In the genomic region with DNA sequence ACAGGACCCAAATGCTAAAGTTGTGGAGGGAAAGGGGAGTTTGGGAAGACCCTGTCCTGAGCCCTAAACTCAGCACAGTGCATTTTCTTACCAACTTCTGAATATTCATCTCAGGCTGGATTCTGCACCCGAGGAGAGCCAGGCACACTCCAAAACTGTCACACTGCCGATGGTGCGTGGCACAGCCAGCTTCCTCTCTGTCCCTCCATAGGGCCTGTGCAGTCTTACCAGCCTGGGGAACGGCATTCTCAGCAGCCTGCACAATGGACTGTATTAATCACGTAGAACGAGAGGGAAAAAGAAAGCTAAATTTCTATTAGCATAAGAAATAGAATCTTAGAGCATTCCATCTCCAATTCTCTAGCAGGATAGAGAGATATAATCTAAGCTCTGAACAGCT, we compare ENCODE assay signal across 24 cellular contexts.
DNase-seq lines count a peak whose midpoint lies in the region; ATAC-seq and TF ChIP-seq lines count a peak whose summit lies in the region.
"Had no signal": no experiment of that assay in that cellular context is flagged by ENCODE, and none has a peak within 500 bp of the region (broad histone marks: within the 10 kb centered on the region; RNA-seq: fewer than 3 reads in every experiment).

No MANE protein-coding gene starts in this region.

- H3K27ac ChIP-seq in skeletal muscle tissue (ENCODE audit: low read depth, low read length), result peak overlapping the region; percentile 57
- H3K27ac ChIP-seq: RWPE1, SK-N-MC had no signal

- no peaks in the 10 kb centered on the region for H3K9me3 Mint-ChIP-seq in brain
- H3K9me3 Mint-ChIP-seq in nephron, result no peaks in the 10 kb centered on the region
- H3K9me3 Mint-ChIP-seq: CD4-positive, alpha-beta memory T cell had no signal

- no peak for ATAC-seq in HG02884 (IDR thresholded peaks at IDR 0.05; ENCODE audit: unreplicated experiment)
- ATAC-seq: HepG2, Panc1 had no signal

- H3K4me1 Mint-ChIP-seq in brain (peaks cover 85% of the 10 kb centered on the region), nephron (peaks cover 27% of the 10 kb centered on the region)
- H3K4me1 Mint-ChIP-seq: CD4-positive, alpha-beta memory T cell had no signal

- peaks cover 36% of the 10 kb centered on the region for H3K36me3 Mint-ChIP-seq in brain
- H3K36me3 Mint-ChIP-seq in nephron (ENCODE audit: low read depth), result peaks cover 27% of the 10 kb centered on the region

- H3K9me3 ChIP-seq in HAP-1 (no peaks in the 10 kb centered on the region), skeletal muscle tissue (ENCODE audit: control insufficient read depth in 3 of 3, low read length in 3 of 3) (no peaks in the 10 kb centered on the region)

- no peaks in the 10 kb centered on the region for H3K36me3 ChIP-seq in HAP-1 (replicated peaks)
- H3K36me3 ChIP-seq in skeletal muscle tissue (ENCODE audit: control insufficient read depth in 3 of 3, insufficient read depth in 3 of 3, low read length in 3 of 3), result peaks cover 2 to 7% (median 2%) of the 10 kb centered on the region in 3 donors

- H3K27me3 ChIP-seq in HAP-1 (ENCODE audit: low read depth), result no peaks in the 10 kb centered on the region
- no peaks in the 10 kb centered on the region for H3K27me3 ChIP-seq in skeletal muscle tissue (ENCODE audit: control insufficient read depth in 3 of 3, insufficient read depth in 3 of 3, low read length in 3 of 3)

- TF ChIP-seq CTCF in brain (conservative IDR thresholded peaks at IDR 0.05) (no peak), nephron (IDR thresholded peaks at IDR 0.05; ENCODE audit: unreplicated experiment in 3 of 3) (no peak)

- DNase-seq in HAP-1 (ENCODE audit: low spot score in 2 of 2) (peak; percentile 71 to 88), retina (no peak), NCI-H526 treated with DMSO at 0.1 percent for 48 hours (lab: John Stamatoyannopoulos, UW) (no peak)
- DNase-seq: CD4-positive, alpha-beta memory T cell; COR-L47; DMS53; EL; GF-D8; Karpas-422; NCI-H1092; NCI-H1417 treated with DMSO at 0.1 percent for 48 hours; NCI-H1694 treated with DMSO at 0.1 percent for 48 hours; NCI-H2081; NCI-H2227 treated with DMSO at 0.1 percent for 48 hours; NCI-H69; SIG-M5 had no signal

- peak overlapping the region in 3 of 5 experiments; percentile 3 to 34 (median 9) for H3K27ac Mint-ChIP-seq in brain
- peak overlapping the region in 2 of 3 experiments; percentile 1 to 3 for H3K27ac Mint-ChIP-seq in nephron
- H3K27ac Mint-ChIP-seq: CD4-positive, alpha-beta memory T cell had no signal

- peaks cover 15% of the 10 kb centered on the region for H3K4me1 ChIP-seq in HAP-1
- peaks cover 17 to 24% (median 22%) of the 10 kb centered on the region in 3 donors for H3K4me1 ChIP-seq in skeletal muscle tissue (ENCODE audit: control insufficient read depth in 3 of 3, insufficient read depth in 3 of 3, low read length in 3 of 3)

- H3K4me3 ChIP-seq in HAP-1 (no peak overlapping the region), skeletal muscle tissue (ENCODE audit: low read length in 3 of 3) (peak overlapping the region in 1 of 3 donors; percentile 3)
- H3K4me3 ChIP-seq: SK-N-MC had no signal

- H3K4me3 Mint-ChIP-seq in brain, result no peak overlapping the region
- H3K4me3 Mint-ChIP-seq in nephron, result no peak overlapping the region
- H3K4me3 Mint-ChIP-seq: CD4-positive, alpha-beta memory T cell had no signal

- peak overlapping the region; percentile 52 to 59 (median 54) for H3K9ac ChIP-seq in skeletal muscle tissue (ENCODE audit: low read depth in 1 of 3, low read length in 3 of 3)

- in situ Hi-C loops in HAP-1 (cut with MboI; ENCODE audit: low sequenced_read_pairs), result no loop called here

- H3K27me3 Mint-ChIP-seq in brain, result no peaks in the 10 kb centered on the region
- H3K27me3 Mint-ChIP-seq in nephron (ENCODE audit: low read depth), result no peaks in the 10 kb centered on the region
- H3K27me3 Mint-ChIP-seq: CD4-positive, alpha-beta memory T cell had no signal

Comparison
In these comparisons a context has a peak if more than half of its experiments do, and no peak if none do; other contexts are left out.
1. DNase-seq: peak in HAP-1 (2 of 2); none in retina (single experiment) and NCI-H526 treated with DMSO at 0.1 percent for 48 hours (single experiment).